ENCODE assay signal across 1 cellular context in the genomic region with DNA sequence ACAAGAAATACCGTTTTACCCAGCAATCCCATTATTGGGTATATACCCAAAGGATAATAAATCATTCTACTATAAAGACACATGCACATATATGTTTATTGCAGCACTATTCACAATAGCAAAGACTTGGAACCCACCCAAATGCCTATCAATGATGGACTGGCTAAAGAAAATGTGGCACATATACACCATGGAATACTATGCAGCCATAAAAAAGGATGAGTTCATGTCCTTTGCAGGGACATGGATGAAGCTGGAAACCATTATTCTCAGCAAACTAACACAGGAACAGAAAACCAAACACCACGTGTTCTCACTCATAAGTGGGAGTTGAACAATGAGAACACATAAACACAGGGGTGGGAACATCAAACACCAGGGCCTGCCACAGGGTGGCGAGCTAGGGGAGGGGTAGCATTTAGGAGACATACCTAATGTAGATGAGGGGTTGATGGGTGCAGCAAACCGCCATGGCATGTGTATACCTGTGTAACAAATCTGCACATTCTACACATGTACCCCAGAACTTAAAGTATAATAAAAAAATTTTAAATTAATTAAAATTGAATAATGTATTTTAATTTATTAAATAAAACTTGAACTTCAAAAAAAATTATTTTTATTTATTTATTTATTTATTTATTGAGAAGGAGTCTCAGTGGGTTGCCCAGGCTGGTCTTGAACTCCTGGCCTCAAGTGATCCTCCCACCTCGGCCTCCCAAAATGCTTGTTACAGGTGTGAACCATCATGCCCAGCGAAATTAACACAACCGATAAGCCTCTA. TPM values are rescaled to one million over a fixed set of nuclear protein-coding genes. Genes with fewer than 3 reads are reported as not detected.
"Had no signal": no experiment of that assay in that cellular context is flagged by ENCODE, and none has a peak within 500 bp of the region (broad histone marks: within the 10 kb centered on the region; RNA-seq: fewer than 3 reads in every experiment).

No MANE protein-coding gene starts in this region.

RNA-seq across cellular contexts. Expression of a gene that starts 53.7 kb away (rescaled TPM):
- polyA plus RNA-seq: naive thymus-derived CD4-positive, alpha-beta T cell had no signal
